16 cellular contexts compared by ENCODE assay signal in genomic region chr9:117547904-117548303, GRCh38.
"Had no signal": no experiment of that assay in that cellular context is flagged by ENCODE, and none has a peak within 500 bp of the region (broad histone marks: within the 10 kb centered on the region; RNA-seq: fewer than 3 reads in every experiment).

No MANE protein-coding gene starts in this region.

- H3K36me3 Mint-ChIP-seq: naive thymus-derived CD8-positive, alpha-beta T cell; stimulated activated effector memory CD8-positive, alpha-beta T cell treated with anti-CD3 and anti-CD28 coated beads, Interleukin-12 subunit alpha, Interleukin-12 subunit beta, amount 100 ng/mL, for 72 hours had no signal

- H3K27ac Mint-ChIP-seq: endodermal cell; stimulated activated effector memory CD8-positive, alpha-beta T cell treated with anti-CD3 and anti-CD28 coated beads, Interleukin-12 subunit alpha, Interleukin-12 subunit beta, amount 100 ng/mL, for 72 hours had no signal

- H3K9me3 Mint-ChIP-seq: endodermal cell had no signal

- H3K4me3 Mint-ChIP-seq: stimulated activated effector memory CD8-positive, alpha-beta T cell treated with anti-CD3 and anti-CD28 coated beads, Interleukin-12 subunit alpha, Interleukin-12 subunit beta, amount 100 ng/mL, for 72 hours had no signal

- H3K4me1 Mint-ChIP-seq: stimulated activated effector memory CD8-positive, alpha-beta T cell treated with anti-CD3 and anti-CD28 coated beads, Interleukin-12 subunit alpha, Interleukin-12 subunit beta, amount 100 ng/mL, for 72 hours had no signal

- DNase-seq: effector CD4-positive, alpha-beta T cell; endodermal cell; erythroblast; foreskin keratinocyte; kidney; left cardiac atrium; mammary epithelial cell; naive thymus-derived CD8-positive, alpha-beta T cell; sigmoid colon; stimulated activated CD4-positive, alpha-beta T cell treated with anti-CD3 and anti-CD28 coated beads, Interleukin-4, amount 100 ng/mL, for 1 hour; stimulated activated CD8-positive, alpha-beta memory T cell treated with anti-CD3 and anti-CD28 coated beads, Interleukin-4, amount 100 ng/mL, for 48 hours; stimulated activated naive CD8-positive, alpha-beta T cell treated with anti-CD3 and anti-CD28 coated beads, Interleukin-15, Interleukin-2, amounts not matched to agents 100 U/mL and 50 U/mL, for 24 hours; tibial artery; upper lobe of left lung; uterus had no signal

- ATAC-seq: left cardiac atrium; naive thymus-derived CD8-positive, alpha-beta T cell; stimulated activated effector memory CD8-positive, alpha-beta T cell treated with anti-CD3 and anti-CD28 coated beads, Interleukin-12 subunit alpha, Interleukin-12 subunit beta, amount 100 ng/mL, for 72 hours; stimulated activated naive CD8-positive, alpha-beta T cell treated with anti-CD3 and anti-CD28 coated beads, Interleukin-15, Interleukin-2, amounts not matched to agents 100 U/mL and 50 U/mL, for 24 hours had no signal
